In the genomic region with DNA sequence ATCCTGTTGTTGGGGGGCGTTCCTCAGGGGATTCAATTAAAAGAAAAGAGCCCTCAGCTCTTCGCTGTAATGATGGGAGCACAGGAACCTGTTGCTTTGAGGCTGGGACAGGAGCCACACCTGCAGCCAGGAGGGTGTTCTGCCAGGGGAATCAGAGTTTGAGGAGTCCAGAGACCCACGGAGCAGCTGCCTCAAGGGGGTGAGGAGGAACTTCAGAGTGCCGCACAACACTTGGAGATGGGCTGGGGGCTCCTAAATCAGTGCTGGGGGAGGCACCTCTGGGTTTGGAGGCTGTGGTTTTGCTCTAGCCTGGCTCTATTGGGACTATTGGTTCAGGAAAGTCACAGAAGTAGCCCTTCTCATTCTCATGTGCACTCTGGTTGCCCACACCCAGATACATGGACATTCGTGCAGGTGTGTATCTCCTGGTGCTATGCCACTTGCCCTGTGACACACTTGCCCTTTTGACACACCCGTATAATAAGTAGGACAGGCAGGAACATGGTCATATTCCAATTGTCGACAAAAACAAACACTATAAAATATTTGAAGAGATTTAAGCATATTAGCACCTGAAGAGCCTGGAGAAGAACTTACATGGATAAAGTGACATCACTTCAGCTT, we compare ENCODE assay signal across 19 cellular contexts.
"Had no signal": no experiment of that assay in that cellular context is flagged by ENCODE, and none has a peak within 500 bp of the region (broad histone marks: within the 10 kb centered on the region; RNA-seq: fewer than 3 reads in every experiment).

No MANE protein-coding gene starts in this region.

- H3K9me3 ChIP-seq: adrenal gland, body of pancreas, breast epithelium, SJSA1, SK-N-SH had no signal

- DNase-seq: activated CD4-positive, alpha-beta T cell treated with anti-CD3 and anti-CD28 coated beads, Interleukin-2, amount 10 ng/mL, durations not matched to agents 24 days and 14 days; activated CD4-positive, alpha-beta T cell treated with anti-CD3 and anti-CD28 coated beads, Interleukin-2, amount 50 U/mL, for 4 hours; activated CD8-positive, alpha-beta T cell treated with anti-CD3 and anti-CD28 coated beads for 36 hours; activated gamma-delta T cell; activated naive CD4-positive, alpha-beta T cell treated with anti-CD3 and anti-CD28 coated beads for 36 hours; activated T-cell treated with anti-CD3 and anti-CD28 coated beads, Interleukin-2, amount 50 U/mL, for 1 hour; activated T-cell treated with anti-CD3 and anti-CD28 coated beads, Interleukin-2, amount 50 U/mL, for 72 hours; adrenal gland; body of pancreas; NCI-H1105; NCI-H1417 treated with DMSO at 0.1 percent for 48 hours; NCI-H187 treated with DMSO at 0.1 percent for 48 hours; NCI-H2081 treated with DMSO at 0.1 percent for 48 hours; NCI-H524 treated with DMSO at 0.1 percent for 48 hours; SHP77 treated with DMSO at 0.1 percent for 48 hours; SK-N-SH had no signal

- H3K4me3 ChIP-seq: adrenal gland, body of pancreas, breast epithelium, SJSA1 had no signal

- H3K27me3 ChIP-seq: adrenal gland, body of pancreas, breast epithelium had no signal

- H3K27ac ChIP-seq: adrenal gland, body of pancreas, breast epithelium, SJSA1 had no signal

- H3K4me1 ChIP-seq: adrenal gland, body of pancreas, breast epithelium, SJSA1 had no signal

- H3K36me3 ChIP-seq: adrenal gland, breast epithelium, SJSA1 had no signal

- ATAC-seq: activated CD8-positive, alpha-beta T cell treated with anti-CD3 and anti-CD28 coated beads for 36 hours; activated naive CD4-positive, alpha-beta T cell treated with anti-CD3 and anti-CD28 coated beads, Interleukin-2, amount 50 U/mL, for 72 hours; activated T-cell treated with anti-CD3 and anti-CD28 coated beads, Interleukin-2, amount 50 U/mL, for 72 hours; body of pancreas had no signal
